In genomic region chr6:132961122-132961521, GRCh38 we compare ENCODE assay signal across 17 cellular contexts.
DNase-seq lines count a peak whose midpoint lies in the region; ATAC-seq and TF ChIP-seq lines count a peak whose summit lies in the region.
"Had no signal": no experiment of that assay in that cellular context is flagged by ENCODE, and none has a peak within 500 bp of the region (broad histone marks: within the 10 kb centered on the region; RNA-seq: fewer than 3 reads in every experiment).

No MANE protein-coding gene starts in this region.

- no peaks in the 10 kb centered on the region for H3K79me2 ChIP-seq in ACC112 (ENCODE audit: control insufficient read depth, insufficient read depth, low read length, unreplicated experiment)

- no peaks in the 10 kb centered on the region for H3K27me3 ChIP-seq in ACC112 (ENCODE audit: insufficient read depth, low read length)
- no peaks in the 10 kb centered on the region for H3K27me3 ChIP-seq in kidney epithelial cell (ENCODE audit: control insufficient read depth, insufficient read depth, low read length)
- no peaks in the 10 kb centered on the region for H3K27me3 ChIP-seq in Caco-2 (replicated peaks; ENCODE audit: control insufficient read depth, insufficient read depth, low read length)
- H3K27me3 ChIP-seq: gastroesophageal sphincter had no signal

- no TSS peak for BruUV-seq in Caco-2 (replicated peaks; lab: Mats Ljungman, UMichigan)

- H3K27ac Mint-ChIP-seq in Caco-2 (ENCODE audit: unreplicated experiment) = no peak overlapping the region
- H3K27ac Mint-ChIP-seq: activated CD4-positive, alpha-beta memory T cell treated with anti-CD3 and anti-CD28 coated beads, Interleukin-2, amount 10 ng/mL, durations not matched to agents 7 days and 5 days; activated naive CD4-positive, alpha-beta T cell treated with anti-CD3 and anti-CD28 coated beads for 36 hours; dendritic cell treated with granulocyte-macrophage colony-stimulating factor and Interleukin-4, amounts not matched to agents 40 ng/mL and 50 ng/mL, for 4 days; T-helper 17 cell had no signal

- no peaks in the 10 kb centered on the region for H3K9me3 ChIP-seq in Caco-2
- H3K9me3 ChIP-seq: gastroesophageal sphincter, left ventricle myocardium inferior, transverse colon had no signal

- no peaks in the 10 kb centered on the region for H3K9me3 Mint-ChIP-seq in Caco-2 (ENCODE audit: unreplicated experiment)
- H3K9me3 Mint-ChIP-seq: activated CD4-positive, alpha-beta memory T cell treated with anti-CD3 and anti-CD28 coated beads, Interleukin-2, amount 10 ng/mL, durations not matched to agents 7 days and 5 days; activated naive CD4-positive, alpha-beta T cell treated with anti-CD3 and anti-CD28 coated beads for 36 hours; dendritic cell treated with granulocyte-macrophage colony-stimulating factor and Interleukin-4, amounts not matched to agents 40 ng/mL and 50 ng/mL, for 4 days had no signal

- DNase-seq in HK-2 (ENCODE audit: unreplicated experiment) = peak; percentile 26
- DNase-seq in amniotic stem cell (lab: John Stamatoyannopoulos, UW) = peak; percentile 54
- peak; percentile 29 for DNase-seq in kidney epithelial cell (ENCODE audit: low read depth)
- DNase-seq in middle frontal gyrus (ENCODE audit: extremely low spot score, low spot score) = no peak
- DNase-seq in Caco-2 = no peak
- DNase-seq in NCI-H2227 treated with DMSO at 0.1 percent for 48 hours (lab: John Stamatoyannopoulos, UW) = no peak
- DNase-seq: activated CD4-positive, alpha-beta memory T cell treated with anti-CD3 and anti-CD28 coated beads, Interleukin-2, amount 10 ng/mL, durations not matched to agents 7 days and 5 days; left ventricle myocardium inferior; NCI-H2029; T-helper 17 cell; transverse colon had no signal

- no peak for ATAC-seq in HG03439 (IDR thresholded peaks at IDR 0.05; ENCODE audit: unreplicated experiment)
- ATAC-seq: gastroesophageal sphincter, T-helper 17 cell had no signal

- peak overlapping the region; percentile 36 for H2AFZ ChIP-seq in ACC112 (ENCODE audit: low read length, unreplicated experiment)

- POLR2A ChIA-PET in Caco-2 (lab: Charles Lee) = no interaction called here

- CTCF ChIA-PET in Caco-2 (lab: Charles Lee) = interaction anchor here (1.0 kb wide), 1 partner anchor 131 kb away, joined by 6 read pairs; no protein-coding TSS in a partner anchor

- intact Hi-C loops in Caco-2 (cut with micrococcal nuclease; ENCODE audit: unreplicated experiment) = loop anchor here (10.0 kb wide), 1 partner anchor 224 kb away; no protein-coding TSS in a partner anchor

- no peak overlapping the region for H3K27ac ChIP-seq in ACC112 (ENCODE audit: low read depth, low read length)
- H3K27ac ChIP-seq: gastroesophageal sphincter, KMS-11, left ventricle myocardium inferior, transverse colon had no signal

- H3K4me3 ChIP-seq in ACC112 (ENCODE audit: low read depth, low read length) (peak overlapping the region; percentile 10; the same call in 1 of the 2 replicates), kidney epithelial cell (ENCODE audit: low read depth, low read length) (no peak overlapping the region), Caco-2 (ENCODE audit: low read depth, low read length) (no peak overlapping the region)
- H3K4me3 ChIP-seq: gastroesophageal sphincter, left ventricle myocardium inferior, transverse colon had no signal

- H3K4me1 ChIP-seq in ACC112 (ENCODE audit: control insufficient read depth, insufficient read depth, low read length, unreplicated experiment) (peaks cover 19% of the 10 kb centered on the region), Caco-2 (no peaks in the 10 kb centered on the region)
- H3K4me1 ChIP-seq: transverse colon had no signal

- H3K36me3 ChIP-seq in ACC112 (ENCODE audit: insufficient read depth, low read length) (no peaks in the 10 kb centered on the region), kidney epithelial cell (ENCODE audit: control insufficient read depth, insufficient read depth, low read length) (no peaks in the 10 kb centered on the region), Caco-2 (ENCODE audit: control insufficient read depth, insufficient read depth, low read length) (no peaks in the 10 kb centered on the region)
- H3K36me3 ChIP-seq: gastroesophageal sphincter, left ventricle myocardium inferior, transverse colon had no signal

- H3K27me3 Mint-ChIP-seq in Caco-2 (ENCODE audit: insufficient read depth, unreplicated experiment) = peaks cover 13% of the 10 kb centered on the region

- no peaks in the 10 kb centered on the region for H3K36me3 Mint-ChIP-seq in Caco-2 (ENCODE audit: insufficient read depth, unreplicated experiment)

- H3K4me3 Mint-ChIP-seq in Caco-2 (ENCODE audit: unreplicated experiment) = no peak overlapping the region
- H3K4me3 Mint-ChIP-seq: activated CD4-positive, alpha-beta memory T cell treated with anti-CD3 and anti-CD28 coated beads, Interleukin-2, amount 10 ng/mL, durations not matched to agents 7 days and 5 days; activated naive CD4-positive, alpha-beta T cell treated with anti-CD3 and anti-CD28 coated beads for 36 hours; dendritic cell treated with granulocyte-macrophage colony-stimulating factor and Interleukin-4, amounts not matched to agents 40 ng/mL and 50 ng/mL, for 4 days; T-helper 17 cell had no signal

- TF ChIP-seq CTCF in kidney epithelial cell (IDR thresholded peaks at IDR 0.05; ENCODE audit: insufficient read depth, low read length, poor library complexity, severe bottlenecking) (no peak), Caco-2 (IDR thresholded peaks at IDR 0.05; ENCODE audit: insufficient read depth in 1 of 2, low read depth in 1 of 2, low read length in 1 of 2, severe bottlenecking in 1 of 2, unreplicated experiment in 1 of 2) (no peak)

- no peaks in the 10 kb centered on the region for H3K4me1 Mint-ChIP-seq in Caco-2 (ENCODE audit: low read depth, unreplicated experiment)
- H3K4me1 Mint-ChIP-seq: T-helper 17 cell had no signal

Comparison
In these comparisons a context has a peak if more than half of its experiments do, and no peak if none do; other contexts are left out.
1. DNase-seq: peak in HK-2 (single experiment), amniotic stem cell (single experiment) and kidney epithelial cell (single experiment); none in middle frontal gyrus (single experiment), Caco-2 (0 of 2) and NCI-H2227 treated with DMSO at 0.1 percent for 48 hours (single experiment).